11 cellular contexts compared by ENCODE assay signal in genomic region chr16:69927056-69927757, GRCh38. TPM values are rescaled to one million over a fixed set of nuclear protein-coding genes. Genes with fewer than 3 reads are reported as not detected.
A peak's percentile ranks its signal among the peaks of the same experiment; 100 is the strongest.
DNase-seq lines count a peak whose midpoint lies in the region; ATAC-seq and TF ChIP-seq lines count a peak whose summit lies in the region.
"Had no signal": no experiment of that assay in that cellular context is flagged by ENCODE, and none has a peak within 500 bp of the region (broad histone marks: within the 10 kb centered on the region; RNA-seq: fewer than 3 reads in every experiment).

No MANE protein-coding gene starts in this region.

- no peak for TF ChIP-seq POLR2A in suprapubic skin (IDR thresholded peaks at IDR 0.05)

- no peak overlapping the region for H3K27ac Mint-ChIP-seq in stimulated activated memory B cell treated with anti-CD40 and anti-IgM and Interleukin-4, amounts not matched to agents 10 μg/mL and 1 μg/mL and 100 μg/mL, for 72 hours
- H3K27ac Mint-ChIP-seq: activated CD4-positive, alpha-beta memory T cell treated with anti-CD3 and anti-CD28 coated beads for 36 hours had no signal

- H2AFZ ChIP-seq in PC-3 (ENCODE audit: low read length), result no peak overlapping the region

- TF ChIP-seq CTCF in epithelial cell of proximal tubule (conservative IDR thresholded peaks at IDR 0.05; ENCODE audit: low read depth, low read length) (no peak), suprapubic skin (IDR thresholded peaks at IDR 0.05) (no peak), PC-3 (conservative IDR thresholded peaks at IDR 0.05; ENCODE audit: low read depth, low read length) (no peak)

- H3K9me2 ChIP-seq in PC-3 (replicated peaks; ENCODE audit: low read length), result no peaks in the 10 kb centered on the region

- no peaks in the 10 kb centered on the region for H3K36me3 ChIP-seq in MG63
- H3K36me3 ChIP-seq in suprapubic skin, result peaks cover 27% of the 10 kb centered on the region
- H3K36me3 ChIP-seq in PC-3 (ENCODE audit: low read depth, low read length), result no peaks in the 10 kb centered on the region

- BruUV-seq in PC-3 (replicated peaks; lab: Mats Ljungman, UMichigan), result no TSS peak

- no peak for TF ChIP-seq EP300 in suprapubic skin (IDR thresholded peaks at IDR 0.05)

- peaks cover 44% of the 10 kb centered on the region for H3K36me3 Mint-ChIP-seq in stimulated activated memory B cell treated with anti-CD40 and anti-IgM and Interleukin-4, amounts not matched to agents 10 μg/mL and 1 μg/mL and 100 μg/mL, for 72 hours
- H3K36me3 Mint-ChIP-seq: natural killer cell treated with Interleukin-12 subunit alpha and Interleukin-12 subunit beta and Interleukin-15 and Interleukin-18, amount 100 ng/mL, for 72 hours had no signal

- H4K20me1 ChIP-seq in PC-3 (ENCODE audit: low read length), result no peaks in the 10 kb centered on the region

- H3K4me1 ChIP-seq in suprapubic skin (peaks cover 43% of the 10 kb centered on the region), PC-3 (ENCODE audit: insufficient read depth, low read length) (no peaks in the 10 kb centered on the region)

- no peaks in the 10 kb centered on the region for H3K27me3 ChIP-seq in MG63
- H3K27me3 ChIP-seq in suprapubic skin, result no peaks in the 10 kb centered on the region
- H3K27me3 ChIP-seq in PC-3 (ENCODE audit: low read length), result no peaks in the 10 kb centered on the region

- H3K27ac ChIP-seq in suprapubic skin (peak overlapping the region; percentile 67), PC-3 (ENCODE audit: low read length) (no peak overlapping the region)

- H3K4me2 ChIP-seq in PC-3 (ENCODE audit: low read length), result no peak overlapping the region

- no peak overlapping the region for H3K4me3 Mint-ChIP-seq in stimulated activated memory B cell treated with anti-CD40 and anti-IgM and Interleukin-4, amounts not matched to agents 10 μg/mL and 1 μg/mL and 100 μg/mL, for 72 hours
- H3K4me3 Mint-ChIP-seq: activated CD4-positive, alpha-beta memory T cell treated with anti-CD3 and anti-CD28 coated beads for 36 hours; effector memory CD8-positive, alpha-beta T cell; natural killer cell treated with Interleukin-12 subunit alpha and Interleukin-12 subunit beta and Interleukin-15 and Interleukin-18, amount 100 ng/mL, for 72 hours had no signal

- H3K27me3 Mint-ChIP-seq in stimulated activated memory B cell treated with anti-CD40 and anti-IgM and Interleukin-4, amounts not matched to agents 10 μg/mL and 1 μg/mL and 100 μg/mL, for 72 hours, result no peaks in the 10 kb centered on the region
- H3K27me3 Mint-ChIP-seq: activated CD4-positive, alpha-beta memory T cell treated with anti-CD3 and anti-CD28 coated beads for 36 hours; effector memory CD8-positive, alpha-beta T cell; natural killer cell treated with Interleukin-12 subunit alpha and Interleukin-12 subunit beta and Interleukin-15 and Interleukin-18, amount 100 ng/mL, for 72 hours had no signal

- POLR2A ChIA-PET in PC-3 (lab: Charles Lee; ENCODE audit: unreplicated experiment), result no interaction called here

- no peaks in the 10 kb centered on the region for H3K79me2 ChIP-seq in PC-3 (ENCODE audit: low read length)

- no peaks in the 10 kb centered on the region for H3F3A ChIP-seq in PC-3 (ENCODE audit: low read length, unreplicated experiment)

- intact Hi-C loops in PC-3 (cut with micrococcal nuclease), result no loop called here

- H3K9me3 ChIP-seq in MG63 (no peaks in the 10 kb centered on the region), suprapubic skin (no peaks in the 10 kb centered on the region), PC-3 (ENCODE audit: low read length) (no peaks in the 10 kb centered on the region)

- no peak overlapping the region for H3K9ac ChIP-seq in PC-3 (ENCODE audit: low read length)

- DNase-seq in MG63 (peak; percentile 14), epithelial cell of proximal tubule (ENCODE audit: low read depth) (no peak), medulla oblongata (ENCODE audit: extremely low spot score) (peak; percentile 76), suprapubic skin (ENCODE audit: low spot score in 2 of 2) (no peak), cortex of kidney (lab: John Stamatoyannopoulos, UW) (no peak), PC-3 (no peak), germinal center (ENCODE audit: low spot score) (no peak)
- DNase-seq: activated CD4-positive, alpha-beta memory T cell treated with anti-CD3 and anti-CD28 coated beads for 36 hours; effector memory CD8-positive, alpha-beta T cell had no signal

- CTCF ChIA-PET in PC-3 (lab: Charles Lee), result no interaction called here

- H3K4me3 ChIP-seq in MG63 (no peak overlapping the region), epithelial cell of proximal tubule (ENCODE audit: low read depth, low read length) (peak overlapping the region; percentile 16), suprapubic skin (peak overlapping the region; percentile 39), PC-3 (ENCODE audit: low read length) (no peak overlapping the region)

- ATAC-seq in PC-3, result no peak
- ATAC-seq in stimulated activated memory B cell treated with anti-CD40 and anti-IgM and Interleukin-4, amounts not matched to agents 10 μg/mL and 1 μg/mL and 100 μg/mL, for 72 hours, result no peak
- ATAC-seq: effector memory CD8-positive, alpha-beta T cell; natural killer cell treated with Interleukin-12 subunit alpha and Interleukin-12 subunit beta and Interleukin-15 and Interleukin-18, amount 100 ng/mL, for 72 hours had no signal

- H3K9me3 Mint-ChIP-seq in stimulated activated memory B cell treated with anti-CD40 and anti-IgM and Interleukin-4, amounts not matched to agents 10 μg/mL and 1 μg/mL and 100 μg/mL, for 72 hours, result no peaks in the 10 kb centered on the region
- H3K9me3 Mint-ChIP-seq: activated CD4-positive, alpha-beta memory T cell treated with anti-CD3 and anti-CD28 coated beads for 36 hours; effector memory CD8-positive, alpha-beta T cell; natural killer cell treated with Interleukin-12 subunit alpha and Interleukin-12 subunit beta and Interleukin-15 and Interleukin-18, amount 100 ng/mL, for 72 hours had no signal

- H3K4me1 Mint-ChIP-seq in stimulated activated memory B cell treated with anti-CD40 and anti-IgM and Interleukin-4, amounts not matched to agents 10 μg/mL and 1 μg/mL and 100 μg/mL, for 72 hours, result no peaks in the 10 kb centered on the region

- 49% methylated on average over 14 of the region's 17 CpGs for WGBS in suprapubic skin

RNA-seq across cellular contexts. Expression of gene CLEC18A, which starts 23.9 kb away (rescaled TPM):
- total RNA-seq in MG63 (2014; rRNA removed; shearing (Covaris generic); ENCODE audit: low replicate concordance), result 0.03 TPM in 1 of 2 replicates, not detected in the other
- 0.58 and 0.72 TPM in 2 replicates for total RNA-seq in epithelial cell of proximal tubule
- total RNA-seq in suprapubic skin, result 1 to 10 TPM in 3 of 4 donors, under 1 TPM in 1; 0.87 to 2.9 (median 1.5) TPM
- total RNA-seq in PC-3 (2014; rRNA removed), result 0.22 TPM in 1 of 2 replicates, not detected in the other

Comparison
In these comparisons a context has a peak if more than half of its experiments do, and no peak if none do; other contexts are left out.
1. DNase-seq: peak in MG63 (single experiment) and medulla oblongata (single experiment); none in epithelial cell of proximal tubule (single experiment), suprapubic skin (0 of 2), cortex of kidney (single experiment), PC-3 (single experiment) and germinal center (single experiment).
2. H3K4me3 ChIP-seq: peak in epithelial cell of proximal tubule (single experiment) and suprapubic skin (single experiment); none in MG63 (single experiment) and PC-3 (single experiment).